Comparison of ENCODE assay signal across 21 cellular contexts in the genomic region with DNA sequence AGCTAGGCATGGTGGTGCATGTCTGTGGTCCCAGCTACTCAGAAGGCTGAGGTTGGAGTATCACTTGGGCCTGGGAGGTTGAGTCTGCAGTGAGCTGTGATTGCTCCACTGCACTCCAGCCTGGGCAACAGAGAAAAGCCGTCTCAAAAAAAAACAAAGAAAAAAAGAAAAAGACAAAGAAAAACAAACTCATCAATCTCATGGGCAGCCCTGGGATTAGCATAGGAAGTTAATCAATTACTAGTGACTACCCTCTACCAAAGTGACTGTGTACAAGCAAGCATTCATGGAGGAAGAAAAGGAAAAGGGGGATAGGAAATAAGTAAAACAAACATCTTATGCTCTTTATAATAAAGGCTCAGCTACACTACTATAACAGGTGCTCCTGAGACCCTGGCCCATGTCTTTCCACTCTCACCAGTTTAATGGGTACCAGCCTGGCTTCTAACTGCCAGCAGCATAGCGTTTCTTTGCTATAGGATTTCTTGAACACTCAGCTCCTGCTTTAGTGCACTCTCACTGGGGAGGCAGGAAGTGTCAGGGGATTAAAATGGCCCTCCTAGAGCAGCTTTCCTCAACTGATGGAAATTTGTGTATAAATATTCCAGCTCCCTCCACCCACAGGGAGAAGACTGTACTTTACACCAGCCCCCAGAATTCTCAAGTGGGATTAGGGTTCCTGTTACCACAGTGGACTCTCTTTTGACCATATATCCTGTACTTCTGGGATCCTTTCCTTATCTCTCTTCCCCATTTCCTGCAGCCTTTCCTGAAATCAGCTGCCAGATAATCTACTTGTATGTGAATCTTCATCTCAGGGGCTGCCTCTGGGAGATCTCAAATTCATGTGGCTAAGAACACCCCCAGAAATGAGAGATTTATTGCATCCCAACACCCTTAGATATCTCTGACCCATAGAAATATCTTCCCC.
A peak's percentile ranks its signal among the peaks of the same experiment; 100 is the strongest.
DNase-seq lines count a peak whose midpoint lies in the region; ATAC-seq lines count a peak whose summit lies in the region.
"Had no signal": no experiment of that assay in that cellular context is flagged by ENCODE, and none has a peak within 500 bp of the region (broad histone marks: within the 10 kb centered on the region; RNA-seq: fewer than 3 reads in every experiment).

No MANE protein-coding gene starts in this region.

- peak overlapping the region; percentile 45 for H4K8ac ChIP-seq in mesenchymal stem cell (ENCODE audit: low read length)

- H2BK12ac ChIP-seq in mesenchymal stem cell (ENCODE audit: low read length in 2 of 2): no peak overlapping the region

- H3K9ac ChIP-seq in mesenchymal stem cell (ENCODE audit: low read length): no peak overlapping the region

- no peak for DNase-seq in stimulated activated naive CD8-positive, alpha-beta T cell treated with anti-CD3 and anti-CD28 coated beads, Interleukin-15, Interleukin-2, amounts not matched to agents 100 U/mL and 50 U/mL, for 24 hours
- DNase-seq in amniotic epithelial cell (ENCODE audit: low read depth) (peak; percentile 52), mesenchymal stem cell (no peak), activated T-cell treated with anti-CD3 and anti-CD28 coated beads for 4 hours (no peak), COLO668 (lab: John Stamatoyannopoulos, UW; ENCODE audit: unreplicated experiment) (no peak)
- DNase-seq: activated CD4-positive, alpha-beta T cell treated with anti-CD3 and anti-CD28 coated beads, Interleukin-2, amount 50 U/mL, for 4 hours; activated T-cell treated with anti-CD3 and anti-CD28 coated beads, Interleukin-2, amount 50 U/mL, for 24 hours; caudate nucleus; effector CD8-positive, alpha-beta T cell; HCEC 1CT; MG63; NCI-H187; NCI-H510A treated with DMSO at 0.1 percent for 48 hours; stimulated activated naive CD4-positive, alpha-beta T cell; T1000; uterus had no signal

- no peaks in the 10 kb centered on the region for H3K36me3 Mint-ChIP-seq in stimulated activated naive CD8-positive, alpha-beta T cell treated with anti-CD3 and anti-CD28 coated beads, Interleukin-15, Interleukin-2, amounts not matched to agents 100 ng/mL and 50 ng/mL, for 24 hours (ENCODE audit: low read depth)

- H2AK5ac ChIP-seq in mesenchymal stem cell (ENCODE audit: low read length, severe bottlenecking): peak overlapping the region; percentile 64

- peak overlapping the region; percentile 91 for H2BK5ac ChIP-seq in mesenchymal stem cell (ENCODE audit: low read depth, low read length, poor library complexity, severe bottlenecking)

- H3K18ac ChIP-seq in mesenchymal stem cell (ENCODE audit: low read depth in 1 of 2, low read length in 2 of 2): peak overlapping the region; percentile 28 to 61

- H3K9me3 ChIP-seq in mesenchymal stem cell (ENCODE audit: control insufficient read depth, low read length): no peaks in the 10 kb centered on the region
- H3K9me3 ChIP-seq: MG63, SJSA1, uterus had no signal

- no peaks in the 10 kb centered on the region for H3K79me1 ChIP-seq in mesenchymal stem cell (replicated peaks; ENCODE audit: low read length, poor library complexity, severe bottlenecking)

- 47% methylated on average over 2 of the region's 2 CpGs for WGBS in mesenchymal stem cell

- no peak overlapping the region for H3K4me3 ChIP-seq in mesenchymal stem cell (ENCODE audit: insufficient read depth in 1 of 2, low read depth in 1 of 2, low read length in 2 of 2)
- H3K4me3 ChIP-seq: GM12878, MG63, SJSA1, uterus had no signal

- no peak for ATAC-seq in stimulated activated naive CD8-positive, alpha-beta T cell treated with anti-CD3 and anti-CD28 coated beads, Interleukin-15, Interleukin-2, amounts not matched to agents 100 U/mL and 50 U/mL, for 24 hours
- ATAC-seq in GM18868 (IDR thresholded peaks at IDR 0.05; ENCODE audit: unreplicated experiment): no peak
- ATAC-seq in esophagus mucosa: no peak
- ATAC-seq: GM12878 had no signal

- no peak overlapping the region for H3K23ac ChIP-seq in mesenchymal stem cell (ENCODE audit: low read length in 2 of 2)

- H3K27me3 ChIP-seq in mesenchymal stem cell (ENCODE audit: control insufficient read depth in 1 of 2, insufficient read depth in 1 of 2, low read length in 2 of 2): no peaks in the 10 kb centered on the region
- H3K27me3 ChIP-seq: MG63, SJSA1, uterus had no signal

- H2AFZ ChIP-seq in mesenchymal stem cell (ENCODE audit: low read depth, low read length): no peak overlapping the region

- H3K9me3 Mint-ChIP-seq in stimulated activated naive CD8-positive, alpha-beta T cell treated with anti-CD3 and anti-CD28 coated beads, Interleukin-15, Interleukin-2, amounts not matched to agents 100 ng/mL and 50 ng/mL, for 24 hours: no peaks in the 10 kb centered on the region
- H3K9me3 Mint-ChIP-seq: activated T-cell treated with anti-CD3 and anti-CD28 coated beads, Interleukin-2, amount 50 U/mL, for 24 hours had no signal

- H3K27ac Mint-ChIP-seq in stimulated activated naive CD8-positive, alpha-beta T cell treated with anti-CD3 and anti-CD28 coated beads, Interleukin-15, Interleukin-2, amounts not matched to agents 100 ng/mL and 50 ng/mL, for 24 hours: peak overlapping the region; percentile 57
- H3K27ac Mint-ChIP-seq: activated T-cell treated with anti-CD3 and anti-CD28 coated beads, Interleukin-2, amount 50 U/mL, for 24 hours had no signal

- H3K36me3 ChIP-seq in mesenchymal stem cell (ENCODE audit: control insufficient read depth in 1 of 2, insufficient read depth in 2 of 2, low read depth in 1 of 2, low read length in 2 of 2): no peaks in the 10 kb centered on the region
- H3K36me3 ChIP-seq: MG63, SJSA1, uterus had no signal

- no peak overlapping the region for H4K91ac ChIP-seq in mesenchymal stem cell (ENCODE audit: low read length)

- H2BK15ac ChIP-seq in mesenchymal stem cell (ENCODE audit: low read depth, poor library complexity, severe bottlenecking): peak overlapping the region; percentile 3

- H3K4me2 ChIP-seq in mesenchymal stem cell (ENCODE audit: low read length, poor library complexity, severe bottlenecking): peak overlapping the region; percentile 14

- no peak overlapping the region for H3K4ac ChIP-seq in mesenchymal stem cell (ENCODE audit: low read depth in 1 of 2, low read length in 2 of 2)

- no peak overlapping the region for H3K4me3 Mint-ChIP-seq in stimulated activated naive CD8-positive, alpha-beta T cell treated with anti-CD3 and anti-CD28 coated beads, Interleukin-15, Interleukin-2, amounts not matched to agents 100 ng/mL and 50 ng/mL, for 24 hours
- H3K4me3 Mint-ChIP-seq: activated T-cell treated with anti-CD3 and anti-CD28 coated beads, Interleukin-2, amount 50 U/mL, for 24 hours had no signal

- no peak overlapping the region for H3K14ac ChIP-seq in mesenchymal stem cell (ENCODE audit: low read length in 2 of 2)

- no peak overlapping the region for H2BK120ac ChIP-seq in mesenchymal stem cell (ENCODE audit: low read depth, low read length)

- peaks cover 7% of the 10 kb centered on the region for H3K4me1 ChIP-seq in mesenchymal stem cell (ENCODE audit: control insufficient read depth, insufficient read depth, low read depth, low read length)
- H3K4me1 ChIP-seq: uterus had no signal

- peaks cover 78% of the 10 kb centered on the region for H3K4me1 Mint-ChIP-seq in stimulated activated naive CD8-positive, alpha-beta T cell treated with anti-CD3 and anti-CD28 coated beads, Interleukin-15, Interleukin-2, amounts not matched to agents 100 ng/mL and 50 ng/mL, for 24 hours (ENCODE audit: low read depth)

- H3K27ac ChIP-seq in mesenchymal stem cell (ENCODE audit: low read length, poor library complexity, severe bottlenecking): peak overlapping the region; percentile 92
- H3K27ac ChIP-seq: SJSA1 had no signal

- no peaks in the 10 kb centered on the region for H3K27me3 Mint-ChIP-seq in stimulated activated naive CD8-positive, alpha-beta T cell treated with anti-CD3 and anti-CD28 coated beads, Interleukin-15, Interleukin-2, amounts not matched to agents 100 ng/mL and 50 ng/mL, for 24 hours
- H3K27me3 Mint-ChIP-seq: activated T-cell treated with anti-CD3 and anti-CD28 coated beads, Interleukin-2, amount 50 U/mL, for 24 hours had no signal
